8 cellular contexts compared by ENCODE assay signal in the genomic region with DNA sequence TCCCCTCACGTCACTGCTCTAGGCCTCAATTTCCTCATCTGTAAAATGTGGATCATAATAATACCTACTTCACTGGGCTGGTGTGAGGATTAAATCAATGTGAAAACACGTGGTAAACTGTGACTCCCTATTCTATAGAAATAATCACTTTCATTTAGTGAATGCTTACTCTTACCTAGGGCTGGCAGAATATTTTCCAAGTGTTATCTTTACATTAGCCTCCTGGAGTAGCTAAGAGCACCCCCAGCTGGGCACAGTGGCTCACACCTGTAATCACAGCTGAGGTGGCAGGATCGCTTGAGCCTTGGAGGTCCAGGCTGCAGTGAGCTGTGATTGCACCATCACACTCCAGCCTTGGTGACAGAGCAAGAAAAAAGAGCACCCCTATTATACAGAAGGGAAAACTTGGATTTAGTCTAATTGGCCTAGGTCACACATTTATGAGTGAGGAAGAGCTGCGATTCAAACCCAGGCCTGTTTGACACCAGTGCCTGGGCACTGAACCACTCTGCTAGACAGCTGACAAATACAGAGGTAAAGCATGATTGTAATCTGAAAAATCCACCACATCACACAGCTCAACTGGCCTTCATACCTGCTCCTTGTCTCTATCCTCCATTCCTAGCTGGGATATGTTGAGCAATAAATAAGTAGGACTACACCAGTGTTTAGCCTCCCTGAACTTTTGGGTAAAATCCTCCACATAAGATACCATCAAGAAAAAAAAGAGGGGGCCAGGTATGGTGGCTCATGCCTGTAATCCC. TPM values are rescaled to one million over a fixed set of nuclear protein-coding genes. Genes with fewer than 3 reads are reported as not detected.
DNase-seq lines count a peak whose midpoint lies in the region; ATAC-seq, FAIRE-seq and TF ChIP-seq lines count a peak whose summit lies in the region.

No MANE protein-coding gene starts in this region.

- H3K9me3 Mint-ChIP-seq in Calu3 (ENCODE audit: low read depth, unreplicated experiment) = no peaks in the 10 kb centered on the region
- H3K9me3 Mint-ChIP-seq in activated naive CD4-positive, alpha-beta T cell treated with anti-CD3 and anti-CD28 coated beads, Interleukin-2, amount 10 ng/mL, durations not matched to agents 7 days and 5 days = no peaks in the 10 kb centered on the region

- CTCF ChIA-PET in Calu3 (lab: Charles Lee) = interaction anchor here (0.6 to 2.3 kb wide), 4 partner anchors 9 to 1945 kb away, joined by 3 to 13 read pairs (median 3); a partner anchor contains a TSS
- CTCF ChIA-PET in activated naive CD4-positive, alpha-beta T cell treated with anti-CD3 and anti-CD28 coated beads, Interleukin-2, amount 10 ng/mL, durations not matched to agents 7 days and 5 days (lab: Charles Lee) = interaction anchor here (1.0 to 1.8 kb wide), 4 partner anchors 12 to 222 kb away, joined by 3 to 6 read pairs (median 5); a partner anchor contains a TSS

- H3K4me3 ChIP-seq in MM.1S (ENCODE audit: low read length) (peak overlapping the region; percentile 71), kidney (ENCODE audit: low read length in 2 of 2) (no peak overlapping the region), thyroid gland (replicated peaks in 1 of 3) (no peak overlapping the region)

- intact Hi-C loops in Calu3 (cut with micrococcal nuclease; ENCODE audit: unreplicated experiment) (loop anchor here (1.0 kb wide), 1 partner anchor 44 kb away; a partner anchor contains a TSS), kidney (cut with DNase I) (no loop called here), thyroid gland (cut with DNase I) (no loop called here)

- no peaks in the 10 kb centered on the region for H3K27me3 ChIP-seq in MM.1S (replicated peaks; ENCODE audit: insufficient read depth, low read length)
- no peaks in the 10 kb centered on the region for H3K27me3 ChIP-seq in thyroid gland

- peak overlapping the region; percentile 83 for H3K4me2 ChIP-seq in MM.1S (ENCODE audit: low read depth, low read length)

- H3K27ac ChIP-seq in MM.1S (ENCODE audit: low read length) (no peak overlapping the region), kidney (ENCODE audit: low read depth in 2 of 2, low read length in 2 of 2) (no peak overlapping the region), thyroid gland (peak overlapping the region in 2 of 3 donors; percentile 10 to 89)

- DNase-seq in Calu3 (peak; percentile 61), MM.1S (peak; percentile 52), kidney (no peak), thyroid gland (peak in 1 of 2 donors; percentile 36), islet precursor cell (no peak), NCI-H1930 (lab: John Stamatoyannopoulos, UW) (no peak)
- peak; percentile 50 for DNase-seq in activated naive CD4-positive, alpha-beta T cell treated with anti-CD3 and anti-CD28 coated beads, Interleukin-2, amount 10 ng/mL, durations not matched to agents 7 days and 5 days

- FAIRE-seq in kidney (lab: Jason Lieb, UNC) = no peak

- peak; percentile 15 for TF ChIP-seq CTCF in Calu3 (IDR thresholded peaks at IDR 0.05; ENCODE audit: unreplicated experiment)
- TF ChIP-seq CTCF in MM.1S (IDR thresholded peaks at IDR 0.05; ENCODE audit: low read length) = peak; percentile 59
- peak; percentile 21 for TF ChIP-seq CTCF in kidney (IDR thresholded peaks at IDR 0.05; ENCODE audit: borderline replicate concordance, extremely low read depth, insufficient read depth)
- peak in 1 of 6 experiments; percentile 17 for TF ChIP-seq CTCF in thyroid gland (IDR thresholded peaks at IDR 0.05)

- H3K4me1 Mint-ChIP-seq in Calu3 (ENCODE audit: low read depth, unreplicated experiment) = peaks cover 16% of the 10 kb centered on the region
- peaks cover 29% of the 10 kb centered on the region for H3K4me1 Mint-ChIP-seq in activated naive CD4-positive, alpha-beta T cell treated with anti-CD3 and anti-CD28 coated beads, Interleukin-2, amount 10 ng/mL, durations not matched to agents 7 days and 5 days

- no peaks in the 10 kb centered on the region for H3K79me2 ChIP-seq in MM.1S (ENCODE audit: low read length)

- ATAC-seq in HG02870 (IDR thresholded peaks at IDR 0.05; ENCODE audit: unreplicated experiment) = no peak

- H3K4me1 ChIP-seq in MM.1S (ENCODE audit: low read length) = peaks cover 12% of the 10 kb centered on the region; the same call in 1 of the 2 replicates
- H3K4me1 ChIP-seq in kidney (ENCODE audit: control insufficient read depth in 1 of 2, insufficient read depth in 1 of 2, low read depth in 1 of 2, low read length in 2 of 2) = peaks cover 10 to 15% of the 10 kb centered on the region in 2 donors
- H3K4me1 ChIP-seq in thyroid gland = peaks cover 34 to 40% of the 10 kb centered on the region in 2 donors

- TF ChIP-seq POLR2A in thyroid gland (IDR thresholded peaks at IDR 0.05) = no peak

- no peaks in the 10 kb centered on the region for H3K9me3 ChIP-seq in MM.1S (replicated peaks; ENCODE audit: insufficient read depth, low read length)
- no peaks in the 10 kb centered on the region for H3K9me3 ChIP-seq in kidney (ENCODE audit: control insufficient read depth in 1 of 2, low read length in 2 of 2)
- H3K9me3 ChIP-seq in thyroid gland = no peaks in the 10 kb centered on the region

- no TSS peak for BruUV-seq in Calu3 (replicated peaks; lab: Mats Ljungman, UMichigan)

- H3K27ac Mint-ChIP-seq in Calu3 (ENCODE audit: unreplicated experiment) = peak overlapping the region; percentile 56
- peak overlapping the region; percentile 92 for H3K27ac Mint-ChIP-seq in activated naive CD4-positive, alpha-beta T cell treated with anti-CD3 and anti-CD28 coated beads, Interleukin-2, amount 10 ng/mL, durations not matched to agents 7 days and 5 days

- H2AFZ ChIP-seq in MM.1S (ENCODE audit: low read length) = peak overlapping the region; percentile 53

- H4K20me1 ChIP-seq in MM.1S (ENCODE audit: insufficient read depth, low read length) = no peaks in the 10 kb centered on the region

- peaks cover 20% of the 10 kb centered on the region for H3K36me3 Mint-ChIP-seq in Calu3 (ENCODE audit: insufficient read depth, unreplicated experiment)
- no peaks in the 10 kb centered on the region for H3K36me3 Mint-ChIP-seq in activated naive CD4-positive, alpha-beta T cell treated with anti-CD3 and anti-CD28 coated beads, Interleukin-2, amount 10 ng/mL, durations not matched to agents 7 days and 5 days

- WGBS in thyroid gland, 2 donors = 49 to 67% methylated on average over 4 of the region's 4 CpGs

- H3K36me3 ChIP-seq in MM.1S (replicated peaks; ENCODE audit: insufficient read depth, low read length) = no peaks in the 10 kb centered on the region
- H3K36me3 ChIP-seq in kidney (ENCODE audit: control insufficient read depth in 1 of 2, insufficient read depth in 2 of 2, low read length in 2 of 2) = no peaks in the 10 kb centered on the region
- no peaks in the 10 kb centered on the region for H3K36me3 ChIP-seq in thyroid gland

- peaks cover 9% of the 10 kb centered on the region; the same call in 1 of the 2 replicates for H3F3A ChIP-seq in MM.1S (ENCODE audit: insufficient read depth, low read length)

- no peak overlapping the region for H3K9ac ChIP-seq in MM.1S (ENCODE audit: low read length)
- no peak overlapping the region for H3K9ac ChIP-seq in kidney (ENCODE audit: low read length in 2 of 2)

- peak overlapping the region; percentile 92 for H3K4me3 Mint-ChIP-seq in Calu3 (ENCODE audit: low read depth, unreplicated experiment)
- H3K4me3 Mint-ChIP-seq in activated naive CD4-positive, alpha-beta T cell treated with anti-CD3 and anti-CD28 coated beads, Interleukin-2, amount 10 ng/mL, durations not matched to agents 7 days and 5 days = peak overlapping the region; percentile 83

- H3K27me3 Mint-ChIP-seq in Calu3 (ENCODE audit: unreplicated experiment) = no peaks in the 10 kb centered on the region
- H3K27me3 Mint-ChIP-seq in activated naive CD4-positive, alpha-beta T cell treated with anti-CD3 and anti-CD28 coated beads, Interleukin-2, amount 10 ng/mL, durations not matched to agents 7 days and 5 days = peaks cover 22% of the 10 kb centered on the region

- H3K9me2 ChIP-seq in MM.1S (replicated peaks; ENCODE audit: insufficient read depth, low read length) = no peaks in the 10 kb centered on the region

RNA-seq across cellular contexts. Expression of a gene that starts 1.4 kb away (rescaled TPM):
- total RNA-seq in Calu3 (2022) (5.1 and 7.6 TPM in 2 replicates), kidney (12.2 TPM), thyroid gland (100 to 1,000 TPM; 193 to 291 (median 248) TPM)
- 53.6 TPM for polyA plus RNA-seq in kidney (ENCODE audit: insufficient read depth, low read depth, low replicate concordance)

RNA-seq across cellular contexts. Expression of a gene that starts 43.7 kb away (rescaled TPM):
- total RNA-seq in Calu3 (2022) (63.6 and 65.8 TPM in 2 replicates), kidney (25.2 TPM), thyroid gland (10 to 100 TPM; 26.6 to 41.8 (median 37.8) TPM)
- 34.4 TPM for polyA plus RNA-seq in kidney (ENCODE audit: insufficient read depth, low read depth, low replicate concordance)

RNA-seq across cellular contexts. Expression of a gene that starts 44.9 kb away (rescaled TPM):
- total RNA-seq in Calu3 (2022) = 17.8 and 20.5 TPM in 2 replicates
- total RNA-seq in kidney = 17.3 TPM
- polyA plus RNA-seq in kidney (ENCODE audit: insufficient read depth, low read depth, low replicate concordance) = 5.5 TPM
- 10 to 100 TPM; 29.7 to 57.3 (median 35.8) TPM for total RNA-seq in thyroid gland

Comparison
In these comparisons a context has a peak if more than half of its experiments do, and no peak if none do; other contexts are left out.
1. DNase-seq: peak in Calu3 (single experiment), MM.1S (single experiment) and activated naive CD4-positive, alpha-beta T cell treated with anti-CD3 and anti-CD28 coated beads, Interleukin-2, amount 10 ng/mL, durations not matched to agents 7 days and 5 days (single experiment); none in kidney (single experiment), islet precursor cell (single experiment) and NCI-H1930 (0 of 2).
2. H3K27ac ChIP-seq: peak in thyroid gland (2 of 3); none in MM.1S (single experiment) and kidney (0 of 2).
3. RNA of a gene that starts 1.4 kb away (total RNA-seq): 193 to 291 TPM in thyroid gland; 12.2 TPM in kidney (single experiment) and 5.1 to 7.6 TPM in Calu3; every median in the first group is over 10 times any median in the second.